21 cellular contexts compared by ENCODE assay signal in the genomic region with DNA sequence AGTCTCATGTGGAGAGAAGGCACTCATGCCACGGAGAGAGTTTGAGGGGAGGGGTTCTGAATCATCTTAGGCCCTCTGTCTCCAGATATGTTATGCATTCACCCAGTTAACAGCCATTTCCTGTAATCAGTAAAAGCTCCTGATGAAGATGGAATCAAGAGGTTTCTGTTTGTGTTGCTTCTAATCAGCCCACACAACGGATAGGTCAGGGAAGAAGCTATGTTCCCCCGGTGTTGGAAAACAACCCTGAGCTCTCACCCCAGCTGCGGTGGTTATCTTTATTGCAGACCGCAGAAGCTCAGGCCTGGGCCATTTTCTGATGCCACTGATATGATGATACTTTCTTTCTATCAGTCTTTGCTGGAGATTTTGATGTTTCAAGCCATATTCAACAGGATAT.
"Had no signal": no experiment of that assay in that cellular context is flagged by ENCODE, and none has a peak within 500 bp of the region (broad histone marks: within the 10 kb centered on the region; RNA-seq: fewer than 3 reads in every experiment).

No MANE protein-coding gene starts in this region.

- H3K4me1 Mint-ChIP-seq: memory B cell; naive thymus-derived CD4-positive, alpha-beta T cell; nephron; stimulated activated effector memory CD8-positive, alpha-beta T cell treated with anti-CD3 and anti-CD28 coated beads, Interleukin-12 subunit alpha, Interleukin-12 subunit beta, amount 100 ng/mL, for 72 hours had no signal

- H3K27me3 ChIP-seq: right atrium auricular region, testis, tibial artery had no signal

- H3K9me3 Mint-ChIP-seq: memory B cell; nephron; stimulated activated effector memory CD8-positive, alpha-beta T cell treated with anti-CD3 and anti-CD28 coated beads, Interleukin-12 subunit alpha, Interleukin-12 subunit beta, amount 100 ng/mL, for 72 hours; type B pancreatic cell had no signal

- H3K27ac Mint-ChIP-seq: memory B cell; naive thymus-derived CD4-positive, alpha-beta T cell; nephron; stimulated activated effector memory CD8-positive, alpha-beta T cell treated with anti-CD3 and anti-CD28 coated beads, Interleukin-12 subunit alpha, Interleukin-12 subunit beta, amount 100 ng/mL, for 72 hours; type B pancreatic cell had no signal

- H3K9me3 ChIP-seq: esophagus squamous epithelium, prostate gland, right atrium auricular region, testis, tibial artery had no signal

- H3K27ac ChIP-seq: dorsolateral prefrontal cortex, esophagus squamous epithelium, prostate gland, right atrium auricular region, testis, tibial artery had no signal

- H3K4me3 Mint-ChIP-seq: memory B cell; naive thymus-derived CD4-positive, alpha-beta T cell; nephron; stimulated activated effector memory CD8-positive, alpha-beta T cell treated with anti-CD3 and anti-CD28 coated beads, Interleukin-12 subunit alpha, Interleukin-12 subunit beta, amount 100 ng/mL, for 72 hours; type B pancreatic cell had no signal

- H3K4me3 ChIP-seq: dorsolateral prefrontal cortex, esophagus squamous epithelium, lung, prostate gland, right atrium auricular region, testis, tibial artery had no signal

- H3K4me1 ChIP-seq: esophagus squamous epithelium, prostate gland, right atrium auricular region, testis, tibial artery had no signal

- H3K36me3 ChIP-seq: esophagus squamous epithelium, prostate gland, right atrium auricular region, tibial artery had no signal

- H3K36me3 Mint-ChIP-seq: memory B cell; naive thymus-derived CD4-positive, alpha-beta T cell; stimulated activated effector memory CD8-positive, alpha-beta T cell treated with anti-CD3 and anti-CD28 coated beads, Interleukin-12 subunit alpha, Interleukin-12 subunit beta, amount 100 ng/mL, for 72 hours; type B pancreatic cell had no signal

- DNase-seq: dorsolateral prefrontal cortex; effector CD8-positive, alpha-beta T cell; esophagus squamous epithelium; head of caudate nucleus; kidney; midbrain; naive thymus-derived CD4-positive, alpha-beta T cell; nucleus accumbens; stimulated activated CD4-positive, alpha-beta T cell treated with anti-CD3 and anti-CD28 coated beads, Interleukin-2, amount 100 ng/mL, for 24 hours; stimulated activated CD4-positive, alpha-beta T cell treated with anti-CD3 and anti-CD28 coated beads, Interleukin-4, amount 100 ng/mL, for 24 hours; stimulated activated naive CD4-positive, alpha-beta T cell treated with Interleukin-2 at 50 U/mL for 16 hours; substantia nigra; testis; tibial artery had no signal
